ENCODE assay signal across 24 cellular contexts in genomic region chr1:179183857-179184256, GRCh38.
"Had no signal": no experiment of that assay in that cellular context is flagged by ENCODE, and none has a peak within 500 bp of the region (broad histone marks: within the 10 kb centered on the region; RNA-seq: fewer than 3 reads in every experiment).

No MANE protein-coding gene starts in this region.

- H3K9me3 ChIP-seq: Peyer's patch, SJCRH30 had no signal

- H3K27me3 ChIP-seq: Peyer's patch, SJCRH30 had no signal

- H3K36me3 Mint-ChIP-seq: IgD-negative memory B cell had no signal

- H3K9ac ChIP-seq: KMS-11 had no signal

- H3K4me3 Mint-ChIP-seq: IgD-negative memory B cell had no signal

- FAIRE-seq: HTR-8/SVneo, K562 had no signal

- H3K9me3 Mint-ChIP-seq: IgD-negative memory B cell had no signal

- H3K4me3 ChIP-seq: K562, PC-9, Peyer's patch, SJCRH30 had no signal

- H3K36me3 ChIP-seq: Peyer's patch, SJCRH30 had no signal

- DNase-seq: Kasumi-1, MM.1S, NCI-H1048, NCI-H1105, NCI-H1417, NCI-H1436 treated with DMSO at 0.1 percent for 48 hours, NCI-H1694, NCI-H187 treated with DMSO at 0.1 percent for 48 hours, NCI-H2029 treated with DMSO at 0.1 percent for 48 hours, NCI-H2171 treated with DMSO at 0.1 percent for 48 hours, NCI-H345, NCI-H446 treated with DMSO at 0.1 percent for 48 hours, NCI-H510A treated with DMSO at 0.1 percent for 48 hours, NCI-H526, PC-9, Peyer's patch, SHP77 treated with DMSO at 0.1 percent for 48 hours, SJCRH30 had no signal

- H3K4me2 ChIP-seq: KMS-11, PC-9 had no signal

- H3K27ac ChIP-seq: HL-60, KMS-11, PC-9, Peyer's patch, SJCRH30 had no signal

- ATAC-seq: K562, Right ventricle myocardium inferior had no signal

- H3K27me3 Mint-ChIP-seq: IgD-negative memory B cell had no signal

- H3K27ac Mint-ChIP-seq: IgD-negative memory B cell had no signal

- H2AFZ ChIP-seq: PC-9 had no signal

- H3K4me1 ChIP-seq: Peyer's patch, SJCRH30 had no signal
